23 cellular contexts compared by ENCODE assay signal in the genomic region with DNA sequence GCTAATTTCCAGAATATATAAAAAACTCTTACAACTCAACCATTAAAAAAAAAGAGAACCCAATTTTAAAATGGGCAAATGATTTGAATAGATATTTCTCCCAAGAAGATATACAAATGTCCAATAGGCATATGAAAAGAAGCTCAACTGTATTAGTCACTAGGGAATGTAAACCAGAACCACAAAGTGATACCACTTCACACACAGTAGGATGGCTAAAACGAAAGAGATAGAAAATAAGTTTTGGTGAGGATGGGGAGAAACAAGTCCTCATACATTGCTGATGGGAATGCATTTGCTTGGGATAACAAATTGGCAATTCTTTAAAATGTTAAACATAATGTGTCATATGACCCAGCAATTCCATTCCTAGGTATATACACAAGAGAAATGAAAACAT.
"Had no signal": no experiment of that assay in that cellular context is flagged by ENCODE, and none has a peak within 500 bp of the region (broad histone marks: within the 10 kb centered on the region; RNA-seq: fewer than 3 reads in every experiment).

No MANE protein-coding gene starts in this region.

- H3K27me3 ChIP-seq: foreskin keratinocyte, neural progenitor cell, ovary, right atrium auricular region, transverse colon had no signal

- H3K36me3 Mint-ChIP-seq: immature natural killer cell; natural killer cell treated with Interleukin-12 subunit alpha and Interleukin-12 subunit beta and Interleukin-15 and Interleukin-18, amount 100 ng/mL, for 72 hours had no signal

- H3K4me1 ChIP-seq: lower lobe of right lung, neural progenitor cell, right atrium auricular region, stomach, transverse colon had no signal

- H3K9me3 Mint-ChIP-seq: immature natural killer cell; memory B cell; natural killer cell treated with Interleukin-12 subunit alpha and Interleukin-12 subunit beta and Interleukin-15 and Interleukin-18, amount 100 ng/mL, for 72 hours had no signal

- H3K9me3 ChIP-seq: left ventricle myocardium inferior, lower lobe of right lung, ovary, right atrium auricular region, stomach, thoracic aorta, transverse colon had no signal

- H3K4me2 ChIP-seq: neural progenitor cell had no signal

- H3K36me3 ChIP-seq: left ventricle myocardium inferior, lower lobe of right lung, neural progenitor cell, ovary, right atrium auricular region, stomach, thoracic aorta, transverse colon had no signal

- H3K27ac Mint-ChIP-seq: endodermal cell; immature natural killer cell; memory B cell; natural killer cell treated with Interleukin-12 subunit alpha and Interleukin-12 subunit beta and Interleukin-15 and Interleukin-18, amount 100 ng/mL, for 72 hours; neural progenitor cell had no signal

- DNase-seq: effector CD4-positive, alpha-beta T cell; endodermal cell; erythroblast; foreskin keratinocyte; immature natural killer cell; kidney; left cardiac atrium; left ventricle myocardium inferior; lower lobe of right lung; midbrain; nucleus accumbens; ovary; small intestine; stimulated activated CD4-positive, alpha-beta T cell treated with anti-CD3 and anti-CD28 coated beads, Interleukin-12 subunit alpha, Interleukin-12 subunit beta, amount 100 ng/mL, for 4 hours; stimulated activated naive CD4-positive, alpha-beta T cell; stomach; substantia nigra; transverse colon had no signal

- H3K27ac ChIP-seq: foreskin keratinocyte, left ventricle myocardium inferior, lower lobe of right lung, neural progenitor cell, ovary, right atrium auricular region, stomach, thoracic aorta, transverse colon had no signal

- H3K9ac ChIP-seq: neural progenitor cell had no signal

- H2AFZ ChIP-seq: neural progenitor cell had no signal

- H3K4me3 Mint-ChIP-seq: endodermal cell; immature natural killer cell; memory B cell; natural killer cell treated with Interleukin-12 subunit alpha and Interleukin-12 subunit beta and Interleukin-15 and Interleukin-18, amount 100 ng/mL, for 72 hours; neural progenitor cell had no signal

- ATAC-seq: foreskin keratinocyte; left cardiac atrium; lower lobe of right lung; natural killer cell treated with Interleukin-12 subunit alpha and Interleukin-12 subunit beta and Interleukin-15 and Interleukin-18, amount 100 ng/mL, for 72 hours had no signal

- H3K27me3 Mint-ChIP-seq: memory B cell had no signal

- H3K4me3 ChIP-seq: left ventricle myocardium inferior, lower lobe of right lung, neural progenitor cell, ovary, right atrium auricular region, stomach, thoracic aorta, transverse colon had no signal

- H3K4me1 Mint-ChIP-seq: neural progenitor cell had no signal
